In the genomic region with DNA sequence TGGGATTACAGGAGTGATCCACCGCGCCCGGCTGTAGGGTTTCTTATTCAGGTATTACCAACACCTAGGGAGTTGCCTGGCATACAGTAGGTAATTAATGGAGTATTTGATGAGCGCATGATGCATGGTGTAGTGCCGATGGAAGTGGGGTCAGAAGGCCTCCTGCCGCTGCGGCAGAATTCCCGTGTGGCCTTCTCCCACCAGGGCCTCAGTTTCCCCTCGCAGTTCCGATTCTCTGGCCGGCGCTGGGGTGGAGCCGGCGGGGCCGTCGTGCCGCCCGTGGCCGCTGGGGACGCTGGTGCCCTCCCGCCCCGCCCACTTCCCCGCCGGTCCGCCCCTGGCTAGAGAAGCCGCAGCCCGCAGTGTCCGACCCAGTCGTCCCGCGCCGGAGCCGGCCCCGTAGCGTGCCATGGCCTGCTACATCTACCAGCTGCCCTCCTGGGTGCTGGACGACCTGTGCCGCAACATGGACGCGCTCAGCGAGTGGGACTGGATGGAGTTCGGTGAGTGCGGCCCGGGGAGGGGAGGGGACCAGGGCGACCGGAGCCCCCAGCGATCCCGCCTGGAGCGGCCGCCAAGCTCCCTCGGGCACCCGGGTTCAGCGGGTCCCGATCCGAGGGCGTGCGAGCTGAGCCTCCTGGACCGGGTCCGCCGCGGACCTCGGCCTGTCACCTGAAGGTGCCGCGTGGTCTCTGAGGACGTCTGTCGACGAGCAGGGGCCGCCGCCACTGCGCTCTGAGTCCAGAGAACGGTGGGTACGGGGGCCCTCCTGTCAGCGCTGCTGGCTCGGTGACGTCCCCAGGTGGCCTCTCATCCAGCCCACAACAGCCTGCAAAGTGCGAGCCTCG, we compare ENCODE assay signal across 1 cellular context.
A peak's percentile ranks its signal among the peaks of the same experiment; 100 is the strongest.
TF ChIP-seq lines count a peak whose summit lies in the region.

A gene with protein sequence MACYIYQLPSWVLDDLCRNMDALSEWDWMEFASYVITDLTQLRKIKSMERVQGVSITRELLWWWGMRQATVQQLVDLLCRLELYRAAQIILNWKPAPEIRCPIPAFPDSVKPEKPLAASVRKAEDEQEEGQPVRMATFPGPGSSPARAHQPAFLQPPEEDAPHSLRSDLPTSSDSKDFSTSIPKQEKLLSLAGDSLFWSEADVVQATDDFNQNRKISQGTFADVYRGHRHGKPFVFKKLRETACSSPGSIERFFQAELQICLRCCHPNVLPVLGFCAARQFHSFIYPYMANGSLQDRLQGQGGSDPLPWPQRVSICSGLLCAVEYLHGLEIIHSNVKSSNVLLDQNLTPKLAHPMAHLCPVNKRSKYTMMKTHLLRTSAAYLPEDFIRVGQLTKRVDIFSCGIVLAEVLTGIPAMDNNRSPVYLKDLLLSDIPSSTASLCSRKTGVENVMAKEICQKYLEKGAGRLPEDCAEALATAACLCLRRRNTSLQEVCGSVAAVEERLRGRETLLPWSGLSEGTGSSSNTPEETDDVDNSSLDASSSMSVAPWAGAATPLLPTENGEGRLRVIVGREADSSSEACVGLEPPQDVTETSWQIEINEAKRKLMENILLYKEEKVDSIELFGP (plus strand): TSS at position 374 of the 848 bp plus-strand sequence. CDS start 36 bp downstream, at position 410.

TF ChIP-seq in IMR-90, 13 proteins besides CTCF, POLR2A, EP300 and RAD21 (continued from another document):
- TF ChIP-seq CHD1 (IDR thresholded peaks at IDR 0.05; ENCODE audit: low read depth, low read length) (0 out of 2 replicates have a peak, but pooled peaks have one; percentile 51), MAZ (IDR thresholded peaks at IDR 0.05; ENCODE audit: borderline replicate concordance, low read depth, low read length) (0 out of 2 replicates have a peak, but pooled peaks have one; percentile 13), MXI1 (IDR thresholded peaks at IDR 0.05; ENCODE audit: borderline replicate concordance, low read depth, low read length) (peak; percentile 42; the same call in 1 of the 2 replicates), SMC3 (IDR thresholded peaks at IDR 0.05; ENCODE audit: low read depth, low read length) (peak; percentile 32)
